ENCODE assay signal across 1 cellular context in genomic region chr2:237733677-237734300, GRCh38.
TF ChIP-seq lines count a peak whose summit lies in the region.

No MANE protein-coding gene starts in this region.

TF ChIP-seq in HepG2, 621 proteins besides CTCF, POLR2A, EP300 and RAD21 (continued from another document):
- no peak for TF ChIP-seq ADNP (CRISPR knock-in tag; IDR thresholded peaks at IDR 0.05)
- TF ChIP-seq RBAK (CRISPR knock-in tag; IDR thresholded peaks at IDR 0.05): no peak
- TF ChIP-seq NR2F6 (IDR thresholded peaks at IDR 0.05): peak; percentile 22; the same call in 1 of the 2 replicates
- peak; percentile 83 for TF ChIP-seq NR2F6 (CRISPR knock-in tag; IDR thresholded peaks at IDR 0.05)
- 0 out of 2 replicates have a peak, but pooled peaks have one; percentile 8 for TF ChIP-seq TCF7 (IDR thresholded peaks at IDR 0.05; ENCODE audit: low read depth)
- TF ChIP-seq POGK (CRISPR knock-in tag; conservative IDR thresholded peaks at IDR 0.05): no peak
- TF ChIP-seq MIER2 (CRISPR knock-in tag; IDR thresholded peaks at IDR 0.05): no peak; the same call in 1 of the 2 replicates
- no peak for TF ChIP-seq MAF1 (CRISPR knock-in tag; IDR thresholded peaks at IDR 0.05; ENCODE audit: borderline replicate concordance)
- TF ChIP-seq ZMYM4 (CRISPR knock-in tag; IDR thresholded peaks at IDR 0.05): peak; percentile 77
- TF ChIP-seq RFXANK (CRISPR knock-in tag; IDR thresholded peaks at IDR 0.05): peak; percentile 59
- TF ChIP-seq ZNF878 (CRISPR knock-in tag; IDR thresholded peaks at IDR 0.05): no peak; the same call in 1 of the 2 replicates
- TF ChIP-seq ZNF749 (CRISPR knock-in tag; IDR thresholded peaks at IDR 0.05; ENCODE audit: borderline replicate concordance): no peak
- TF ChIP-seq CBX1 (IDR thresholded peaks at IDR 0.05; ENCODE audit: low read depth): no peak
- TF ChIP-seq ZNF780A (CRISPR knock-in tag; IDR thresholded peaks at IDR 0.05): no peak
- TF ChIP-seq ZNF646 (CRISPR knock-in tag; IDR thresholded peaks at IDR 0.05): no peak
- TF ChIP-seq ZNF256 (CRISPR knock-in tag; conservative IDR thresholded peaks at IDR 0.05): no peak
- no peak for TF ChIP-seq ZNF660 (CRISPR knock-in tag; IDR thresholded peaks at IDR 0.05; ENCODE audit: borderline replicate concordance, low read depth)
- no peak for TF ChIP-seq ZSCAN29 (CRISPR knock-in tag; conservative IDR thresholded peaks at IDR 0.05)
- TF ChIP-seq MLXIP (CRISPR knock-in tag; IDR thresholded peaks at IDR 0.05; ENCODE audit: borderline replicate concordance): no peak
- peak; percentile 91 for TF ChIP-seq SAP130 (CRISPR knock-in tag; IDR thresholded peaks at IDR 0.05; ENCODE audit: low read depth)
- TF ChIP-seq, protein P1, sequence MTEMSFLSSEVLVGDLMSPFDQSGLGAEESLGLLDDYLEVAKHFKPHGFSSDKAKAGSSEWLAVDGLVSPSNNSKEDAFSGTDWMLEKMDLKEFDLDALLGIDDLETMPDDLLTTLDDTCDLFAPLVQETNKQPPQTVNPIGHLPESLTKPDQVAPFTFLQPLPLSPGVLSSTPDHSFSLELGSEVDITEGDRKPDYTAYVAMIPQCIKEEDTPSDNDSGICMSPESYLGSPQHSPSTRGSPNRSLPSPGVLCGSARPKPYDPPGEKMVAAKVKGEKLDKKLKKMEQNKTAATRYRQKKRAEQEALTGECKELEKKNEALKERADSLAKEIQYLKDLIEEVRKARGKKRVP (CRISPR knock-in tag; IDR thresholded peaks at IDR 0.05): 0 out of 4 replicates have a peak, but pooled peaks of 1 of the 2 experiments have one; percentile 24
- no peak for TF ChIP-seq FLYWCH1 (CRISPR knock-in tag; IDR thresholded peaks at IDR 0.05)
- TF ChIP-seq ZNF224 (CRISPR knock-in tag; IDR thresholded peaks at IDR 0.05): no peak
- 0 out of 4 replicates have a peak, but pooled peaks of 1 of the 2 experiments have one; percentile 18 for TF ChIP-seq KLF16 (CRISPR knock-in tag; IDR thresholded peaks at IDR 0.05)
- TF ChIP-seq ATAD3A (CRISPR knock-in tag; IDR thresholded peaks at IDR 0.05): no peak
- TF ChIP-seq NCOA5 (CRISPR knock-in tag; IDR thresholded peaks at IDR 0.05): no peak
- TF ChIP-seq MTA1 (CRISPR knock-in tag; IDR thresholded peaks at IDR 0.05; ENCODE audit: borderline replicate concordance): peak; percentile 66; the same call in 1 of the 2 replicates
- TF ChIP-seq, protein P2, sequence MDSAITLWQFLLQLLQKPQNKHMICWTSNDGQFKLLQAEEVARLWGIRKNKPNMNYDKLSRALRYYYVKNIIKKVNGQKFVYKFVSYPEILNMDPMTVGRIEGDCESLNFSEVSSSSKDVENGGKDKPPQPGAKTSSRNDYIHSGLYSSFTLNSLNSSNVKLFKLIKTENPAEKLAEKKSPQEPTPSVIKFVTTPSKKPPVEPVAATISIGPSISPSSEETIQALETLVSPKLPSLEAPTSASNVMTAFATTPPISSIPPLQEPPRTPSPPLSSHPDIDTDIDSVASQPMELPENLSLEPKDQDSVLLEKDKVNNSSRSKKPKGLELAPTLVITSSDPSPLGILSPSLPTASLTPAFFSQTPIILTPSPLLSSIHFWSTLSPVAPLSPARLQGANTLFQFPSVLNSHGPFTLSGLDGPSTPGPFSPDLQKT (CRISPR knock-in tag; IDR thresholded peaks at IDR 0.05; ENCODE audit: borderline replicate concordance): no peak
- no peak for TF ChIP-seq KDM5A (IDR thresholded peaks at IDR 0.05; ENCODE audit: borderline replicate concordance, low read length)
- no peak for TF ChIP-seq PRMT3 (CRISPR knock-in tag; IDR thresholded peaks at IDR 0.05; ENCODE audit: borderline replicate concordance, low read depth)
- TF ChIP-seq E2F5 (CRISPR knock-in tag; conservative IDR thresholded peaks at IDR 0.05): no peak
- TF ChIP-seq ZKSCAN5 (CRISPR knock-in tag; IDR thresholded peaks at IDR 0.05): no peak
- TF ChIP-seq, protein P3, sequence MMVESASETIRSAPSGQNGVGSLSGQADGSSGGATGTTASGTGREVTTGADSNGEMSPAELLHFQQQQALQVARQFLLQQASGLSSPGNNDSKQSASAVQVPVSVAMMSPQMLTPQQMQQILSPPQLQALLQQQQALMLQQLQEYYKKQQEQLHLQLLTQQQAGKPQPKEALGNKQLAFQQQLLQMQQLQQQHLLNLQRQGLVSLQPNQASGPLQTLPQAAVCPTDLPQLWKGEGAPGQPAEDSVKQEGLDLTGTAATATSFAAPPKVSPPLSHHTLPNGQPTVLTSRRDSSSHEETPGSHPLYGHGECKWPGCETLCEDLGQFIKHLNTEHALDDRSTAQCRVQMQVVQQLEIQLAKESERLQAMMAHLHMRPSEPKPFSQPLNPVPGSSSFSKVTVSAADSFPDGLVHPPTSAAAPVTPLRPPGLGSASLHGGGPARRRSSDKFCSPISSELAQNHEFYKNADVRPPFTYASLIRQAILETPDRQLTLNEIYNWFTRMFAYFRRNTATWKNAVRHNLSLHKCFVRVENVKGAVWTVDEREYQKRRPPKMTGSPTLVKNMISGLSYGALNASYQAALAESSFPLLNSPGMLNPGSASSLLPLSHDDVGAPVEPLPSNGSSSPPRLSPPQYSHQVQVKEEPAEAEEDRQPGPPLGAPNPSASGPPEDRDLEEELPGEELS (CRISPR knock-in tag; IDR thresholded peaks at IDR 0.05): peak; percentile 97
- TF ChIP-seq HNRNPH1 (optimal IDR thresholded peaks at IDR 0.05; ENCODE audit: low read depth, low read length): no peak
- TF ChIP-seq THAP11 (CRISPR knock-in tag; IDR thresholded peaks at IDR 0.05): 0 out of 2 replicates have a peak, but pooled peaks have one; percentile 30
- TF ChIP-seq, protein P4, sequence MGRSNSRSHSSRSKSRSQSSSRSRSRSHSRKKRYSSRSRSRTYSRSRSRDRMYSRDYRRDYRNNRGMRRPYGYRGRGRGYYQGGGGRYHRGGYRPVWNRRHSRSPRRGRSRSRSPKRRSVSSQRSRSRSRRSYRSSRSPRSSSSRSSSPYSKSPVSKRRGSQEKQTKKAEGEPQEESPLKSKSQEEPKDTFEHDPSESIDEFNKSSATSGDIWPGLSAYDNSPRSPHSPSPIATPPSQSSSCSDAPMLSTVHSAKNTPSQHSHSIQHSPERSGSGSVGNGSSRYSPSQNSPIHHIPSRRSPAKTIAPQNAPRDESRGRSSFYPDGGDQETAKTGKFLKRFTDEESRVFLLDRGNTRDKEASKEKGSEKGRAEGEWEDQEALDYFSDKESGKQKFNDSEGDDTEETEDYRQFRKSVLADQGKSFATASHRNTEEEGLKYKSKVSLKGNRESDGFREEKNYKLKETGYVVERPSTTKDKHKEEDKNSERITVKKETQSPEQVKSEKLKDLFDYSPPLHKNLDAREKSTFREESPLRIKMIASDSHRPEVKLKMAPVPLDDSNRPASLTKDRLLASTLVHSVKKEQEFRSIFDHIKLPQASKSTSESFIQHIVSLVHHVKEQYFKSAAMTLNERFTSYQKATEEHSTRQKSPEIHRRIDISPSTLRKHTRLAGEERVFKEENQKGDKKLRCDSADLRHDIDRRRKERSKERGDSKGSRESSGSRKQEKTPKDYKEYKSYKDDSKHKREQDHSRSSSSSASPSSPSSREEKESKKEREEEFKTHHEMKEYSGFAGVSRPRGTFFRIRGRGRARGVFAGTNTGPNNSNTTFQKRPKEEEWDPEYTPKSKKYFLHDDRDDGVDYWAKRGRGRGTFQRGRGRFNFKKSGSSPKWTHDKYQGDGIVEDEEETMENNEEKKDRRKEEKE (IDR thresholded peaks at IDR 0.05): no peak
- no peak for TF ChIP-seq MTF1 (CRISPR knock-in tag; IDR thresholded peaks at IDR 0.05)
